ENCODE assay signal across 8 cellular contexts in the genomic region with DNA sequence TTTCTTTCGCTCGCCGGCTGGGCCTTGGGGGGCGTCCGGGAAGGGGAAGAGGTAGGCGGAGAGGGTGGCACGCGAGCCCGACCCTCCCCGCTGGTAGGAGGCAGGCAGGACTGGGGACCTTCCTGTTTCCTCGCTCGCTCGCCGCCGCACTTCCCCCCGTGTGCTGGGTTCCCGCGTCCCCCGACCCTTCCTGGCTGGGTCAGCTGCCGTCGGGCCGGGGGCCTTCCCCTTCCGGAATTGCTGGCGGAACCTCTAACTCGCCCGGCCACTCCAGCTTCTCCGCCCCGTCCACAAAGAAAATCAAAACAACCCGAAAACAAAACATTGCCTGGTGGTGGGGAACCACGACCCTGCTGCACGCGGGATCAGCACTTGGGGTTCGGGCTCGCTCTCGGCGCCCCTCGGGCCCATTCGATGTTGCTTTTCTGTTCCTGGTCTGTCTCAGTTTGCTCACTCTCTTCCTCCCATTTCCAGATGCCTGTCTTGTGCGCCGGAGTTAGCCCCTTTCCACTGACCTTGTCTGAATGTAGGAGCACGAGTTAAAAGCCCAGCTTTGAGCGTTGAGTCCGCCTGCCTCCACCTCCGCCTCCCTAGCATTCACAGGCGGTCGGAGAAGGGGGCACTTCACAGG. TPM values are rescaled to one million over a fixed set of nuclear protein-coding genes. Genes with fewer than 3 reads are reported as not detected.
DNase-seq lines count a peak whose midpoint lies in the region; ATAC-seq and TF ChIP-seq lines count a peak whose summit lies in the region.

No MANE protein-coding gene starts in this region.

- H2AFZ ChIP-seq in KMS-11 (ENCODE audit: low read depth): peak overlapping the region; percentile 77; the same call in 1 of the 2 replicates

- H3K4me1 ChIP-seq in KMS-11 (ENCODE audit: low read depth, poor library complexity, severe bottlenecking): peaks cover 30% of the 10 kb centered on the region
- peaks cover 36 to 50% (median 44%) of the 10 kb centered on the region in 4 donors for H3K4me1 ChIP-seq in esophagus muscularis mucosa
- H3K4me1 ChIP-seq in mucosa of rectum (ENCODE audit: control insufficient read depth in 2 of 2, insufficient read depth in 2 of 2, low read length in 2 of 2): peaks cover 10 to 18% of the 10 kb centered on the region in 2 donors

- H3K27me3 ChIP-seq in KMS-11 (ENCODE audit: insufficient read depth, low read depth): no peaks in the 10 kb centered on the region
- H3K27me3 ChIP-seq in esophagus muscularis mucosa: no peaks in the 10 kb centered on the region
- H3K27me3 ChIP-seq in mucosa of rectum (ENCODE audit: control insufficient read depth in 2 of 2, insufficient read depth in 2 of 2, low read length in 2 of 2): no peaks in the 10 kb centered on the region

- under 1% methylated on average over 39 of the region's 46 CpGs for WGBS in esophagus muscularis mucosa

- no peak for TF ChIP-seq POLR2A in esophagus muscularis mucosa (IDR thresholded peaks at IDR 0.05; ENCODE audit: low read depth)

- H3K27ac ChIP-seq in KMS-11: peak overlapping the region; percentile 75
- peak overlapping the region; percentile 95 to 99 (median 97) for H3K27ac ChIP-seq in esophagus muscularis mucosa (replicated peaks in 1 of 4)
- H3K27ac ChIP-seq in mucosa of rectum (ENCODE audit: low read depth in 2 of 2, low read length in 2 of 2): peak overlapping the region; percentile 90 to 94

- peaks cover 53% of the 10 kb centered on the region for H3K79me2 ChIP-seq in KMS-11 (ENCODE audit: insufficient read depth, low read depth)

- H3K9ac ChIP-seq in KMS-11 (peak overlapping the region; percentile 94), mucosa of rectum (ENCODE audit: low read depth in 1 of 2, low read length in 2 of 2) (peak overlapping the region; percentile 88 to 97)

- H3K4me2 ChIP-seq in KMS-11: peak overlapping the region; percentile 86

- peak; percentile 59 for DNase-seq in NCI-H82 (lab: John Stamatoyannopoulos, UW)
- DNase-seq in NCI-H82 treated with DMSO at 0.1 percent for 48 hours (lab: John Stamatoyannopoulos, UW; ENCODE audit: unreplicated experiment): no peak
- DNase-seq in esophagus muscularis mucosa (ENCODE audit: extremely low spot score): no peak
- DNase-seq in stromal cell of bone marrow (ENCODE audit: low read depth): peak; percentile 11

- peak; percentile 24 for ATAC-seq in GM21786 (IDR thresholded peaks at IDR 0.05; ENCODE audit: unreplicated experiment)

- H3K9me3 ChIP-seq in esophagus muscularis mucosa (no peaks in the 10 kb centered on the region), mucosa of rectum (ENCODE audit: control insufficient read depth in 2 of 2, low read length in 2 of 2) (no peaks in the 10 kb centered on the region)

- TF ChIP-seq CTCF in KMS-11 (conservative IDR thresholded peaks at IDR 0.05; ENCODE audit: low read depth, low read length) (no peak), WI38 (IDR thresholded peaks at IDR 0.05; ENCODE audit: low read depth, low read length) (no peak), esophagus muscularis mucosa (IDR thresholded peaks at IDR 0.05) (no peak)

- H3K4me3 ChIP-seq in KMS-11 (IDR thresholded peaks at IDR 0.05; ENCODE audit: insufficient read depth, low read depth, low read length) (no peak overlapping the region), WI38 (ENCODE audit: low read depth, low read length) (peak overlapping the region; percentile 96), esophagus muscularis mucosa (peak overlapping the region; percentile 81 to 94 (median 88)), mucosa of rectum (ENCODE audit: low read length in 2 of 2) (peak overlapping the region; percentile 98 to 100)

- H4K20me1 ChIP-seq in KMS-11 (ENCODE audit: insufficient read depth): no peaks in the 10 kb centered on the region; the same call in none of the 2 replicates

- no peak for TF ChIP-seq EP300 in esophagus muscularis mucosa (IDR thresholded peaks at IDR 0.05)

- no peaks in the 10 kb centered on the region for H3K36me3 ChIP-seq in KMS-11 (ENCODE audit: insufficient read depth)
- H3K36me3 ChIP-seq in esophagus muscularis mucosa: no peaks in the 10 kb centered on the region
- no peaks in the 10 kb centered on the region for H3K36me3 ChIP-seq in mucosa of rectum (ENCODE audit: control insufficient read depth in 2 of 2, insufficient read depth in 2 of 2, low read length in 2 of 2)

- intact Hi-C loops in esophagus muscularis mucosa (cut with DNase I): loop anchor here (10.0 kb wide), 1 partner anchor 138 kb away; the partner anchor contains the start of genes ATG2B and GSKIP

RNA-seq across cellular contexts. Expression of gene PAPOLA, which starts 0.6 kb away (rescaled TPM):
- 100 to 1,000 TPM; 105 to 155 (median 116) TPM for total RNA-seq in esophagus muscularis mucosa

Comparison
In these comparisons a context has a peak if more than half of its experiments do, and no peak if none do; other contexts are left out.
1. DNase-seq: peak in NCI-H82 (single experiment) and stromal cell of bone marrow (single experiment); none in NCI-H82 treated with DMSO at 0.1 percent for 48 hours (single experiment) and esophagus muscularis mucosa (single experiment).
2. Peak in every context shown above with its lines, with median percentiles within 50 percentile points of each other: H3K27ac ChIP-seq.